9 cellular contexts compared by ENCODE assay signal in the genomic region with DNA sequence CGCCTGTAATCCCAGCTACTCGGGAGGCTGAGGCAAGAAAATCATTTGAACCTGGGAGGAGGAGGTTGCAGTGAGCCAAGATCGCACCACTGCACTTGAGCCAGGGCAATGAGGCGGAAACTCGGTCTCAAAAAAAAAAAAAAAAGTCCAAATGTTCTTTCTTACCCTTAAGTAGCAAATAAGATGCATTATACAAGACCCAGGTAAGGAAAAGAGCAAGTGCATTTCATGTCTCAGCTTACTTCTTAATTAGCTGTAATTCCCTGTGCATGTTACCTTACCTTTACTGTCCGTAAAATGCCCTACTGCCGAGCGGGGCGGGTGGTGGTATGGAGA.
DNase-seq lines count a peak whose midpoint lies in the region; ATAC-seq and FAIRE-seq lines count a peak whose summit lies in the region.
"Had no signal": no experiment of that assay in that cellular context is flagged by ENCODE, and none has a peak within 500 bp of the region (broad histone marks: within the 10 kb centered on the region; RNA-seq: fewer than 3 reads in every experiment).

No MANE protein-coding gene starts in this region.

- peaks cover 15% of the 10 kb centered on the region for H3K4me1 Mint-ChIP-seq in T-helper 1 cell treated with Interleukin-12 subunit alpha and Interleukin-12 subunit beta and Interleukin-4 antibody, amounts not matched to agents 30 μg/mL and 1 μg/mL, for 36 hours (ENCODE audit: low read depth)
- peaks cover 43% of the 10 kb centered on the region for H3K4me1 Mint-ChIP-seq in activated naive CD8-positive, alpha-beta T cell (ENCODE audit: low read depth)
- H3K4me1 Mint-ChIP-seq in stimulated activated memory B cell treated with anti-CD40 and anti-IgM and Interleukin-4, amounts not matched to agents 10 μg/mL and 1 μg/mL and 100 μg/mL, for 72 hours = peaks cover 22% of the 10 kb centered on the region

- no peak for DNase-seq in T-helper 1 cell
- DNase-seq in NOMO-1 treated with DMSO at 0.1 percent for 48 hours (lab: John Stamatoyannopoulos, UW; ENCODE audit: unreplicated experiment) = no peak
- DNase-seq in DMS114 treated with DMSO at 0.1 percent for 48 hours (lab: John Stamatoyannopoulos, UW; ENCODE audit: unreplicated experiment) = no peak

- peak overlapping the region; percentile 77 for H3K27ac Mint-ChIP-seq in T-helper 1 cell treated with Interleukin-12 subunit alpha and Interleukin-12 subunit beta and Interleukin-4 antibody, amounts not matched to agents 30 μg/mL and 1 μg/mL, for 36 hours
- peak overlapping the region; percentile 85 for H3K27ac Mint-ChIP-seq in activated naive CD8-positive, alpha-beta T cell
- H3K27ac Mint-ChIP-seq in stimulated activated memory B cell treated with anti-CD40 and anti-IgM and Interleukin-4, amounts not matched to agents 10 μg/mL and 1 μg/mL and 100 μg/mL, for 72 hours = peak overlapping the region; percentile 77

- H3K4me3 Mint-ChIP-seq in T-helper 1 cell treated with Interleukin-12 subunit alpha and Interleukin-12 subunit beta and Interleukin-4 antibody, amounts not matched to agents 30 μg/mL and 1 μg/mL, for 36 hours = peak overlapping the region; percentile 90
- H3K4me3 Mint-ChIP-seq in activated naive CD8-positive, alpha-beta T cell = peak overlapping the region; percentile 95
- H3K4me3 Mint-ChIP-seq in stimulated activated memory B cell treated with anti-CD40 and anti-IgM and Interleukin-4, amounts not matched to agents 10 μg/mL and 1 μg/mL and 100 μg/mL, for 72 hours = peak overlapping the region; percentile 98

- peak; percentile 90 for FAIRE-seq in islet of Langerhans (lab: Jason Lieb, UNC)
- FAIRE-seq: A204.1 had no signal

- ATAC-seq in stimulated activated memory B cell treated with anti-CD40 and anti-IgM and Interleukin-4, amounts not matched to agents 10 μg/mL and 1 μg/mL and 100 μg/mL, for 72 hours = no peak
- no peak for ATAC-seq in GM18517 (IDR thresholded peaks at IDR 0.05; ENCODE audit: unreplicated experiment)

- peaks cover 22% of the 10 kb centered on the region for H3K9me3 Mint-ChIP-seq in T-helper 1 cell treated with Interleukin-12 subunit alpha and Interleukin-12 subunit beta and Interleukin-4 antibody, amounts not matched to agents 30 μg/mL and 1 μg/mL, for 36 hours
- H3K9me3 Mint-ChIP-seq in activated naive CD8-positive, alpha-beta T cell (ENCODE audit: low read depth) = no peaks in the 10 kb centered on the region
- no peaks in the 10 kb centered on the region for H3K9me3 Mint-ChIP-seq in stimulated activated memory B cell treated with anti-CD40 and anti-IgM and Interleukin-4, amounts not matched to agents 10 μg/mL and 1 μg/mL and 100 μg/mL, for 72 hours

- H3K27me3 Mint-ChIP-seq in T-helper 1 cell treated with Interleukin-12 subunit alpha and Interleukin-12 subunit beta and Interleukin-4 antibody, amounts not matched to agents 30 μg/mL and 1 μg/mL, for 36 hours (ENCODE audit: low read depth) = no peaks in the 10 kb centered on the region
- no peaks in the 10 kb centered on the region for H3K27me3 Mint-ChIP-seq in activated naive CD8-positive, alpha-beta T cell
- H3K27me3 Mint-ChIP-seq in stimulated activated memory B cell treated with anti-CD40 and anti-IgM and Interleukin-4, amounts not matched to agents 10 μg/mL and 1 μg/mL and 100 μg/mL, for 72 hours = no peaks in the 10 kb centered on the region

- H3K36me3 Mint-ChIP-seq in T-helper 1 cell treated with Interleukin-12 subunit alpha and Interleukin-12 subunit beta and Interleukin-4 antibody, amounts not matched to agents 30 μg/mL and 1 μg/mL, for 36 hours (ENCODE audit: low read depth) = peaks cover 12% of the 10 kb centered on the region
- H3K36me3 Mint-ChIP-seq in activated naive CD8-positive, alpha-beta T cell = peaks cover 3% of the 10 kb centered on the region
- H3K36me3 Mint-ChIP-seq in stimulated activated memory B cell treated with anti-CD40 and anti-IgM and Interleukin-4, amounts not matched to agents 10 μg/mL and 1 μg/mL and 100 μg/mL, for 72 hours = no peaks in the 10 kb centered on the region
